In the genomic region with DNA sequence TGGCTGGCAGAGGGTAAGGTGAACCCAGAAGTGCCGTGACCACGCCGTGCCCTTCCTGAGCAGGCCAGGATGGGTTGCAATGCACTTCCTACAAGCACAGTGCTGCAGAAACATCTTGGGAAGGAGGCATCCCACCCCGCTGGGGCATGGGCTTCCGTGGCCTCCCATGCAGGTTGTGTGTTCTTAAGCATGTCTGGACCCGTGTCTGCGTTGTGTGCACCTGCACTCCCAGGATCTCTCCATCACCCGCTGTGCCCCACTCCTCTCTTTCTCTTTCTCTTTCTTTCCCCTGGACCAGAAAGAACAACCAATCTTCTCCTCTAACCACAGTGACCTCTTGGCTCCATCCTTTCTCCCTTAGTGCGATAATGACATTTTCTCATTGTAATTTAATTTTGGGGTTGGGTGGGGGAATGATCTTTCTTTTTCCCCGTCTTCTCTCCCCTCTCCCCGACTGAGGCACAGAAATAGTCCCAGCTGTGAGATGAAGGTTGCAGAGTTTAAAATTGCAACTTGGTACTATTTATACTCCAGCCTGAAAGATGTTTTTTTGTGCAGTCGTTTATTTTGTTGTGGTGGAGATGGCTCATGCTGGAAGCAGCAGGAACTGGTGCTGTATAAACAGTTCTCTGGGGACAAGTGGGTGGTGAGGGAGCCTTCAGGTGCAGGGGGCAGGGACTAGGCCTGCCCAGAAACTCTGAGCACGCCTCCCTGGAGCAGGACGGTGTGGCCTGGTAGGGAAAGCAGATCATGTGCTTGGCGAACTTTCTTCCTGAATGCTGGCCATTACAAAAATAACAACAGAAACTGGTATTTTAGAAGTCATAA, we compare ENCODE assay signal across 8 cellular contexts. TPM values are rescaled to one million over a fixed set of nuclear protein-coding genes. Genes with fewer than 3 reads are reported as not detected.
DNase-seq lines count a peak whose midpoint lies in the region; ATAC-seq, FAIRE-seq and TF ChIP-seq lines count a peak whose summit lies in the region.

No MANE protein-coding gene starts in this region.

- 49 to 55% methylated on average over 9 to 14 of the region's 15 CpGs for WGBS in gastroesophageal sphincter (ENCODE audit: low coverage in 1 of 2), 2 donors

- peaks cover 11% of the 10 kb centered on the region for H3K79me2 ChIP-seq in OCI-LY1 (ENCODE audit: insufficient read depth, low read length)

- DNase-seq in H54 (ENCODE audit: insufficient read length, low spot score) (peak; percentile 38), NCI-H1105 (lab: John Stamatoyannopoulos, UW) (no peak), RKO (ENCODE audit: low spot score) (no peak), NOMO-1 treated with dmso at 0.1 percent for 144 hours (lab: John Stamatoyannopoulos, UW; ENCODE audit: unreplicated experiment) (no peak)

- H3F3A ChIP-seq in OCI-LY1 (ENCODE audit: insufficient read depth, low read length), result peaks cover 10% of the 10 kb centered on the region

- no peak for FAIRE-seq in H54 (lab: Jason Lieb, UNC)

- TF ChIP-seq EP300 in gastroesophageal sphincter (IDR thresholded peaks at IDR 0.05), result no peak

- TF ChIP-seq CTCF in OCI-LY1 (IDR thresholded peaks at IDR 0.05; ENCODE audit: low read length) (no peak), gastroesophageal sphincter (IDR thresholded peaks at IDR 0.05) (no peak)

- peak overlapping the region; percentile 30; the same call in 1 of the 2 replicates for H3K4me3 ChIP-seq in GM08714 (ENCODE audit: low read length)
- peak overlapping the region; percentile 35 for H3K4me3 ChIP-seq in OCI-LY1 (ENCODE audit: low read depth, low read length, poor library complexity, severe bottlenecking)
- no peak overlapping the region for H3K4me3 ChIP-seq in gastroesophageal sphincter

- H3K9ac ChIP-seq in OCI-LY1 (ENCODE audit: low read length), result peak overlapping the region; percentile 40

- peak overlapping the region; percentile 63 for H3K4me2 ChIP-seq in OCI-LY1 (ENCODE audit: low read length)

- no peak overlapping the region for H2AFZ ChIP-seq in OCI-LY1 (ENCODE audit: low read length)

- no peaks in the 10 kb centered on the region for H4K20me1 ChIP-seq in OCI-LY1 (ENCODE audit: insufficient read depth, low read length)

- H3K27ac ChIP-seq in OCI-LY1 (ENCODE audit: low read depth, low read length, poor library complexity, severe bottlenecking) (peak overlapping the region; percentile 95), gastroesophageal sphincter (peak overlapping the region in 2 of 4 donors; percentile 41 to 66)

- no peaks in the 10 kb centered on the region for H3K9me2 ChIP-seq in OCI-LY1 (ENCODE audit: low read depth, low read length)

- H3K4me1 ChIP-seq in OCI-LY1 (ENCODE audit: insufficient read depth, low read length, severe bottlenecking) (peaks cover 100% of the 10 kb centered on the region), gastroesophageal sphincter (peaks cover 0 to 34% (median 0%) of the 10 kb centered on the region in 3 donors)

- TF ChIP-seq POLR2A in H54 (IDR thresholded peaks at IDR 0.05; ENCODE audit: low read depth, low read length) (no peak), gastroesophageal sphincter (IDR thresholded peaks at IDR 0.05) (no peak)

- H3K27me3 ChIP-seq in OCI-LY1 (ENCODE audit: insufficient read depth, low read length), result no peaks in the 10 kb centered on the region
- H3K27me3 ChIP-seq in gastroesophageal sphincter, result no peaks in the 10 kb centered on the region

- H3K36me3 ChIP-seq in OCI-LY1 (ENCODE audit: insufficient read depth, low read length), result peaks cover 4% of the 10 kb centered on the region; the same call in 1 of the 2 replicates
- peaks cover 0 to 3% of the 10 kb centered on the region in 2 donors for H3K36me3 ChIP-seq in gastroesophageal sphincter

- ATAC-seq in gastroesophageal sphincter (peak; percentile 40), HG03521 (IDR thresholded peaks at IDR 0.05; ENCODE audit: unreplicated experiment) (no peak)

- H3K9me3 ChIP-seq in OCI-LY1 (ENCODE audit: low read length), result no peaks in the 10 kb centered on the region
- no peaks in the 10 kb centered on the region for H3K9me3 ChIP-seq in gastroesophageal sphincter

RNA-seq across cellular contexts. Expression of a gene that starts 20.5 kb away (rescaled TPM):
- total RNA-seq in gastroesophageal sphincter, result 10 to 100 TPM in 1 of 4 donors, 1 to 10 TPM in 3; 4.4 to 18.7 (median 4.7) TPM

Comparison
In these comparisons a context has a peak if more than half of its experiments do, and no peak if none do; other contexts are left out.
1. H3K4me3 ChIP-seq: peak in GM08714 (single experiment) and OCI-LY1 (single experiment); none in gastroesophageal sphincter (0 of 2).